In the genomic region with DNA sequence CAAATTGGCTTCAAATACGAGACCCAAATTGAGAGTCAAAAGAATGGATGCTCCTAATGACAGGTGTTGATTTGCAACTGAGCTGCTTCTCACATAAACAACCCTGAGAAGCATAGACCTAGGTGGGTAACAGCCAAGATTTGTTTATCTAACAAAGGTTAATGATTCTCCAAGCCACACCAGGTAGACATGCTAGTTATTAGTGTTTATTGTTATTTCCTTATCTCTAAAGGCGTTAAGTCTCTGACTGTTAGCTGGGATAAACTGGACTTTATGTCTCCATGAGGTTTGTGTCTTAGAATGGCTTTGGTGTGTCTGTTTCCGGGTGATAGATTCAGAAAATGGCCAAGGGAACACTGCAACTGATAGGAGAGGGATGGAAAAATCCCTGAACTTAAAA, we compare ENCODE assay signal across 28 cellular contexts. TPM values are rescaled to one million over a fixed set of nuclear protein-coding genes. Genes with fewer than 3 reads are reported as not detected.
DNase-seq lines count a peak whose midpoint lies in the region; ATAC-seq, FAIRE-seq and TF ChIP-seq lines count a peak whose summit lies in the region.
"Had no signal": no experiment of that assay in that cellular context is flagged by ENCODE, and none has a peak within 500 bp of the region (broad histone marks: within the 10 kb centered on the region; RNA-seq: fewer than 3 reads in every experiment).

No MANE protein-coding gene starts in this region.

- POLR2A ChIA-PET in OCI-LY7 (lab: Charles Lee) = interaction anchor here (1.1 to 3.1 kb wide), 4 partner anchors 11 to 79 kb away, joined by 3 to 13 read pairs (median 5); no protein-coding TSS in a partner anchor

- peak; percentile 27 for DNase-seq in DMS53 treated with DMSO at 0.1 percent for 48 hours (lab: John Stamatoyannopoulos, UW; ENCODE audit: unreplicated experiment)
- no peak for DNase-seq in OCI-LY7 (ENCODE audit: low spot score)
- no peak for DNase-seq in left lobe of liver (ENCODE audit: low spot score)
- DNase-seq in stomach = no peak
- DNase-seq in frontal cortex (ENCODE audit: low spot score in 2 of 2) = no peak
- no peak for DNase-seq in MV-4-11 (lab: John Stamatoyannopoulos, UW)
- DNase-seq: ACHN; activated CD4-positive, alpha-beta memory T cell treated with anti-CD3 and anti-CD28 coated beads, Interleukin-2, amount 10 ng/mL, durations not matched to agents 7 days and 5 days; activated CD4-positive, CD25-positive, alpha-beta regulatory T cell treated with anti-CD3 and anti-CD28 coated beads, Interleukin-2, amount 50 U/mL, for 72 hours; activated CD8-positive, alpha-beta memory T cell treated with anti-CD3 and anti-CD28 coated beads, Interleukin-2, amount 50 U/mL, for 48 hours; activated naive CD4-positive, alpha-beta T cell treated with anti-CD3 and anti-CD28 coated beads, Interleukin-2, amount 50 U/mL, for 16 hours; DMS79; effector CD8-positive, alpha-beta T cell; erythroblast; foreskin fibroblast; GDM1; heart right ventricle; Kasumi-1; NCI-H526 treated with DMSO at 0.1 percent for 48 hours; OCI-M1; tibial artery had no signal

- H3K4me3 ChIP-seq in OCI-LY7 (ENCODE audit: low read depth, low read length, poor library complexity, severe bottlenecking) (no peak overlapping the region), stomach (no peak overlapping the region)
- H3K4me3 ChIP-seq: heart right ventricle, SK-N-MC, tibial artery had no signal

- H3K9me3 ChIP-seq in OCI-LY7 (ENCODE audit: low read length) (no peaks in the 10 kb centered on the region), stomach (no peaks in the 10 kb centered on the region)
- H3K9me3 ChIP-seq: heart right ventricle, tibial artery had no signal

- peak overlapping the region; percentile 33; the same call in 1 of the 2 replicates for H2AFZ ChIP-seq in OCI-LY7 (ENCODE audit: low read length)

- no peaks in the 10 kb centered on the region for H3K9me2 ChIP-seq in OCI-LY7 (ENCODE audit: insufficient read depth, low read length)

- H3K4me2 ChIP-seq in OCI-LY7 (ENCODE audit: low read length) = peak overlapping the region; percentile 77

- H3K4me1 ChIP-seq in OCI-LY7 (ENCODE audit: insufficient read depth, low read length, poor library complexity, severe bottlenecking) (peaks cover 94% of the 10 kb centered on the region), stomach (peaks cover 46 to 66% (median 61%) of the 10 kb centered on the region in 4 donors)

- H3K27me3 ChIP-seq in stomach = no peaks in the 10 kb centered on the region
- H3K27me3 ChIP-seq: heart right ventricle, tibial artery had no signal

- FAIRE-seq in frontal cortex (lab: Jason Lieb, UNC) = no peak
- FAIRE-seq: bronchial epithelial cell had no signal

- CTCF ChIA-PET in OCI-LY7 (lab: Charles Lee; ENCODE audit: unreplicated experiment) = interaction anchor here (0.5 kb wide), 1 partner anchor 47 kb away, joined by 3 read pairs; no protein-coding TSS in a partner anchor

- TF ChIP-seq CTCF in OCI-LY7 (conservative IDR thresholded peaks at IDR 0.05; ENCODE audit: low read length) (no peak), stomach (IDR thresholded peaks at IDR 0.05) (no peak)

- WGBS in stomach, 5 donors = 33 to 65% (median 36%) methylated on average over 3 of the region's 3 CpGs

- intact Hi-C loops in OCI-LY7 (cut with micrococcal nuclease; ENCODE audit: unreplicated experiment) = no loop called here
- intact Hi-C loops in stomach (cut with DNase I; ENCODE audit: low total_unique reads) = no loop called here

- no peaks in the 10 kb centered on the region for H3K36me3 ChIP-seq in OCI-LY7 (ENCODE audit: insufficient read depth, low read length)
- no peaks in the 10 kb centered on the region for H3K36me3 ChIP-seq in stomach
- H3K36me3 ChIP-seq: heart right ventricle, tibial artery had no signal

- ATAC-seq in left lobe of liver (peak; percentile 37), HG03097 (IDR thresholded peaks at IDR 0.05; ENCODE audit: low FRiP score, unreplicated experiment) (no peak), HG03196 (IDR thresholded peaks at IDR 0.05; ENCODE audit: unreplicated experiment) (no peak)
- ATAC-seq: activated T-helper 17 cell treated with anti-CD3 and anti-CD28 coated beads, Interleukin-2, amount 50 U/mL, for 72 hours; HCT116; heart right ventricle had no signal

- no peak for TF ChIP-seq EP300 in stomach (IDR thresholded peaks at IDR 0.05)

- H3K27ac ChIP-seq in OCI-LY7 (ENCODE audit: low read depth, low read length, poor library complexity, severe bottlenecking) = peak overlapping the region; percentile 95
- peak overlapping the region in 4 of 5 donors; percentile 8 to 84 (median 44) for H3K27ac ChIP-seq in stomach
- H3K27ac ChIP-seq: HL-60, SK-N-MC, tibial artery had no signal

- TF ChIP-seq POLR2A in stomach (IDR thresholded peaks at IDR 0.05) = no peak

- H4K20me1 ChIP-seq in OCI-LY7 (ENCODE audit: insufficient read depth, low read length) = no peaks in the 10 kb centered on the region

- no peaks in the 10 kb centered on the region for H3K79me2 ChIP-seq in OCI-LY7 (ENCODE audit: insufficient read depth, low read depth, low read length)

- BruUV-seq in OCI-LY7 (replicated peaks; lab: Mats Ljungman, UMichigan) = no TSS peak

RNA-seq across cellular contexts. Expression of a gene that starts 55.4 kb away (rescaled TPM):
- total RNA-seq in OCI-LY7 (2014; rRNA removed; shearing (Covaris generic)) = 86.1 and 107 TPM in 2 replicates
- 120 and 135 TPM in 2 replicates for total RNA-seq in OCI-LY7 (2022)
- total RNA-seq in left lobe of liver = 45.6 TPM
- total RNA-seq in stomach = 100 to 1,000 TPM in 3 of 5 donors, 10 to 100 TPM in 2; 74.5 to 196 (median 100) TPM
- polyA plus RNA-seq in stomach = 10 to 100 TPM; 24.7 to 53.0 (median 42.3) TPM
- 56.3 TPM for total RNA-seq in frontal cortex
